In genomic region chr5:1844708-1845436, GRCh38 we compare ENCODE assay signal across 1 cellular context.
A peak's percentile ranks its signal among the peaks of the same experiment; 100 is the strongest.
TF ChIP-seq lines count a peak whose summit lies in the region.

No MANE protein-coding gene starts in this region.

TF ChIP-seq in K562, 482 proteins besides CTCF, POLR2A, EP300 and RAD21:
- TF ChIP-seq CEBPZ (IDR thresholded peaks at IDR 0.05; ENCODE audit: borderline replicate concordance, low read depth, low read length) (no peak), ZBTB2 (IDR thresholded peaks at IDR 0.05) (peak; percentile 37; the same call in 1 of the 2 replicates), THAP12 (CRISPR knock-in tag; IDR thresholded peaks at IDR 0.05) (no peak), NCOA2 (IDR thresholded peaks at IDR 0.05; ENCODE audit: partially characterized antibody in 2 of 2) (no peak), SMAD2 (IDR thresholded peaks at IDR 0.05; ENCODE audit: low read depth, low read length) (no peak), MAFG (tag; conservative IDR thresholded peaks at IDR 0.05) (no peak)
TF ChIP-seq in K562: peak in this region for 1.
